Comparison of ENCODE assay signal across 8 cellular contexts in the genomic region with DNA sequence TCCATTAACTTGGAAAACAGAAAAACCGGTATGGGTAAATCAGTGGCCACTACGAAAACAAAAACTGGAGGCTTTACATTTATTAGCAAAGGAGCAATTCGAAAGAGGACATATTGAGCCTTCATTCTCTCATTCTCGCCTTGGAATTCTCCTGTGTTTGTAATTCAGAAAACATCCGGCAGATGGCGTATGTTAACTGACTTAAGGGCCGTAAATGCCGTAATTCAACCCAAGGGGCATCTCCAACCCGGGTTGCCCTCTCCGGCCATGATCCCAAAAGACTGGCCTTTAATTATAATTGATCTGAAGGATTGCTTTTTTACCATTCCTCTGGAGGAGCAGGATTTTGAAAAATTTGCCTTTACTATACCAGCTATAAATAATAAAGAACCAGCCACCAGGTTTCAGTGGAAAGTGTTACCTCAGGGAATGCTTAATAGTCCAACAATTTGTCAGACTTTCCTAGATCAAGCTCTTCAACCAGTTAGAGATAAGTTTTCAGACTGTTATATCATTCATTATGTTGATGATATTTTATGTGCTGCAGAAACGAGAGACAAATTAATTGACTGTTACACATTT.
DNase-seq lines count a peak whose midpoint lies in the region; ATAC-seq and TF ChIP-seq lines count a peak whose summit lies in the region.
"Not testable (repeated sequence)": the region's sequence is repeated elsewhere in the genome, so short reads cannot be mapped to it uniquely, and the experiment has no call there.

No MANE protein-coding gene starts in this region.

- intact Hi-C loops in breast epithelium (cut with DNase I; ENCODE audit: low total_unique reads) (loop anchor here (5.0 kb wide), 1 partner anchor 331 kb away; no protein-coding TSS in a partner anchor), upper lobe of right lung (cut with DNase I) (loop anchor here (10.0 kb wide), 1 partner anchor 328 kb away; no protein-coding TSS in a partner anchor)

- not testable (repeated sequence) for H3K4me2 ChIP-seq in parathyroid adenoma (ENCODE audit: low read length)

- peak overlapping the region; percentile 82 for H3K27ac ChIP-seq in VCaP
- not testable (repeated sequence) for H3K27ac ChIP-seq in breast epithelium, right atrium auricular region, parathyroid adenoma, upper lobe of right lung

- not testable (repeated sequence) for H3K79me2 ChIP-seq in parathyroid adenoma

- H3K9me3 ChIP-seq in breast epithelium; right atrium auricular region; parathyroid adenoma (ENCODE audit: control insufficient read depth, low read length); upper lobe of right lung: not testable (repeated sequence)

- TF ChIP-seq CTCF in LNCAP (IDR thresholded peaks at IDR 0.05): peak; percentile 56
- peak; percentile 75 for TF ChIP-seq CTCF in VCaP (conservative IDR thresholded peaks at IDR 0.05)
- TF ChIP-seq CTCF in breast epithelium (IDR thresholded peaks at IDR 0.05): peak; percentile 32 to 78 (median 62)
- TF ChIP-seq CTCF in right atrium auricular region (IDR thresholded peaks at IDR 0.05): peak; percentile 71 to 83
- peak; percentile 73 for TF ChIP-seq CTCF in parathyroid adenoma (IDR thresholded peaks at IDR 0.05)
- TF ChIP-seq CTCF in upper lobe of right lung (IDR thresholded peaks at IDR 0.05): peak; percentile 83

- ATAC-seq in upper lobe of right lung: not testable (repeated sequence)

- DNase-seq in EH (ENCODE audit: low read depth) (peak; percentile 68), NCI-H82 treated with DMSO at 0.1 percent for 48 hours (lab: John Stamatoyannopoulos, UW; ENCODE audit: unreplicated experiment) (peak; percentile 42)
- not testable (repeated sequence) for DNase-seq in breast epithelium (ENCODE audit: low spot score in 2 of 2); right atrium auricular region (ENCODE audit: low spot score); upper lobe of right lung

- not testable (repeated sequence) for TF ChIP-seq POLR2A in breast epithelium (IDR thresholded peaks at IDR 0.05)

- H3K9ac ChIP-seq in parathyroid adenoma: not testable (repeated sequence)

- H3K27me3 ChIP-seq in breast epithelium (peaks cover 0 to 22% of the 10 kb centered on the region in 2 donors), upper lobe of right lung (peaks cover 50% of the 10 kb centered on the region)
- H3K27me3 ChIP-seq in right atrium auricular region; parathyroid adenoma (ENCODE audit: control insufficient read depth, insufficient read depth, low read length): not testable (repeated sequence)

- not testable (repeated sequence) for H2AFZ ChIP-seq in parathyroid adenoma

- not testable (repeated sequence) for H3K4me1 ChIP-seq in breast epithelium, right atrium auricular region, parathyroid adenoma, upper lobe of right lung

- not testable (repeated sequence) for H3K36me3 ChIP-seq in breast epithelium; right atrium auricular region; parathyroid adenoma (ENCODE audit: control insufficient read depth, insufficient read depth, low read length); upper lobe of right lung

- H3K4me3 ChIP-seq in breast epithelium; parathyroid adenoma (ENCODE audit: low read depth, low read length); upper lobe of right lung: not testable (repeated sequence)
- H3K4me3 ChIP-seq in right atrium auricular region: peak overlapping the region in 1 of 2 donors; percentile 9
